Comparison of ENCODE assay signal across 8 cellular contexts in the genomic region with DNA sequence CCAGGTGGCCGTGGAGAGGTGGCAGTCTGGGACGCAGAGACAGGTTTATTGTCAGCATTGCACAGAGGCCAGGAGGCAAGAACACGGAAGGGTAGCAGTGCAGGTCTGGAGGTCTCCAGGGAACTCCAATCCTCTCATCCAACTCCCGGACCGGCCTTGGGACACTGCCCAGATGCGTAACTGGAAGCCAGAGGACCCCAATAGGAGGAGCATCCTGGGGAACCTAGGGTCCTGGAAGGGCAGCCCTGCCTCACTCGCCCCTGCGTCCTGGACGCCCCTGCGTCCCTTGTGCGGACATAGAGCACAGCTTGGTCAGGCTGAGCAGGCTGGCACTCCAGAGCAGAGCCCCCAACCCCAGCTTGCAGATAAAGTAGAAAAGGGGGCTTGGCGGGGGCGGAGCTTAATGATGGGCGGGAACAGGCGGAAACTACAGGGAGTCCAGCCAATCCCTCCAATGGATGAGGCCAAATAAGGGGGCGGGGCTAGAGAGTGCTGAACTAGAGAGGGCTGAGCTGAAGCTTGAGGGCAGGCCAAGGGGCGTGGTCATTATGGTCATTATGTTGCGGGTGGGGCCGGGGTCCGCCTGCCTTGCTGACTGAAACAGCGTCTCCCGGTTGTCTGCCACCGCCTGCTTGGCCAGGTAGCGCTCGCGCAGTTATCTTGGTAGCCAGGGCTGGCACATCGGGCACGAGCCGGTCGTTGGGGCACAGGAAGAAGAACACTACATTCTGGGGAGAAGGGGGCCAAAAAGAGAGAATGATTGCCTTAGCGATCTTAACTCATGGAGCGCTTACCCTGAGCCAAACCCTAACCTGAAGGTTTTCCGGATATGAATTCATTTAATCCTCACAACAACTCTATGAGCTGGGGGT. TPM values are rescaled to one million over a fixed set of nuclear protein-coding genes. Genes with fewer than 3 reads are reported as not detected.
DNase-seq lines count a peak whose midpoint lies in the region; ATAC-seq, FAIRE-seq and TF ChIP-seq lines count a peak whose summit lies in the region.

No MANE protein-coding gene starts in this region.

- no peak overlapping the region for H2BK12ac ChIP-seq in trophoblast cell (ENCODE audit: low read length)

- H3K18ac ChIP-seq in trophoblast cell (ENCODE audit: low read length) = no peak overlapping the region

- H3K4me3 Mint-ChIP-seq in astrocyte (ENCODE audit: unreplicated experiment) = peak overlapping the region; percentile 89

- H3K27ac Mint-ChIP-seq in astrocyte (ENCODE audit: unreplicated experiment) = no peak overlapping the region

- peak overlapping the region; percentile 64 for H2AFZ ChIP-seq in astrocyte (ENCODE audit: low read depth, low read length)
- H2AFZ ChIP-seq in trophoblast cell (ENCODE audit: insufficient read depth, low read length, poor library complexity) = peak overlapping the region; percentile 69

- no peak overlapping the region for H2BK5ac ChIP-seq in trophoblast cell (ENCODE audit: low read depth, low read length, poor library complexity)

- H3K36me3 ChIP-seq in astrocyte (ENCODE audit: insufficient read depth, low read length) (no peaks in the 10 kb centered on the region), left ventricle myocardium inferior (no peaks in the 10 kb centered on the region), trophoblast cell (ENCODE audit: control insufficient read depth in 1 of 2, insufficient read depth in 2 of 2, low read length in 2 of 2) (no peaks in the 10 kb centered on the region)

- no peak overlapping the region for H3K23ac ChIP-seq in trophoblast cell (ENCODE audit: low read length)

- H3K4me2 ChIP-seq in astrocyte (ENCODE audit: low read length) (peak overlapping the region; percentile 88), trophoblast cell (ENCODE audit: low read length) (peak overlapping the region; percentile 74)

- intact Hi-C loops in left ventricle myocardium inferior (cut with micrococcal nuclease) = no loop called here

- peak; percentile 90 for DNase-seq in DMS153 treated with DMSO at 0.1 percent for 48 hours (lab: John Stamatoyannopoulos, UW; ENCODE audit: unreplicated experiment)
- DNase-seq in Jurkat, Clone E6-1 (ENCODE audit: low read depth, low spot score) = peak; percentile 44
- DNase-seq in T follicular helper cell (ENCODE audit: low read depth) = peak; percentile 45
- DNase-seq in astrocyte (ENCODE audit: low read depth) = peak; percentile 64
- DNase-seq in left ventricle myocardium inferior = peak; percentile 80
- DNase-seq in trophoblast cell = peak; percentile 70 to 87

- H3K9me3 Mint-ChIP-seq in astrocyte (ENCODE audit: unreplicated experiment) = peaks cover 2% of the 10 kb centered on the region

- no peaks in the 10 kb centered on the region for H4K20me1 ChIP-seq in astrocyte (ENCODE audit: insufficient read depth, low read length)

- H4K12ac ChIP-seq in trophoblast cell (ENCODE audit: low read depth, low read length) = no peak overlapping the region

- H3K27me3 ChIP-seq in astrocyte (ENCODE audit: insufficient read depth, low read length) = peaks cover 2% of the 10 kb centered on the region
- H3K27me3 ChIP-seq in left ventricle myocardium inferior (ENCODE audit: low read depth) = no peaks in the 10 kb centered on the region
- H3K27me3 ChIP-seq in trophoblast cell (ENCODE audit: insufficient read depth, low read length) = no peaks in the 10 kb centered on the region

- H3K14ac ChIP-seq in trophoblast cell (ENCODE audit: low read length) = no peak overlapping the region

- H3K27ac ChIP-seq in astrocyte (ENCODE audit: low read depth, low read length) = no peak overlapping the region
- H3K27ac ChIP-seq in left ventricle myocardium inferior (replicated peaks) = peak overlapping the region; percentile 79
- H3K27ac ChIP-seq in trophoblast cell (ENCODE audit: low read depth, low read length) = no peak overlapping the region

- peaks cover 21% of the 10 kb centered on the region for H3K27me3 Mint-ChIP-seq in astrocyte (ENCODE audit: low read depth, unreplicated experiment)

- H3K4me3 ChIP-seq in Jurkat, Clone E6-1 (ENCODE audit: low read length) = no peak overlapping the region
- H3K4me3 ChIP-seq in astrocyte (ENCODE audit: insufficient read depth, low read depth, low read length) (peak overlapping the region; percentile 50), left ventricle myocardium inferior (peak overlapping the region; percentile 69), trophoblast cell (ENCODE audit: low read depth, low read length) (no peak overlapping the region)

- no peak overlapping the region for H2BK120ac ChIP-seq in trophoblast cell (ENCODE audit: insufficient read depth, low read length, poor library complexity)

- H3K9me3 ChIP-seq in astrocyte (ENCODE audit: insufficient read depth, low read depth, low read length) (no peaks in the 10 kb centered on the region), left ventricle myocardium inferior (replicated peaks) (no peaks in the 10 kb centered on the region), trophoblast cell (ENCODE audit: insufficient read depth, low read depth, low read length) (peaks cover 6% of the 10 kb centered on the region)

- TF ChIP-seq CTCF in astrocyte (IDR thresholded peaks at IDR 0.05; ENCODE audit: insufficient read depth, low read depth, low read length) (no peak), left ventricle myocardium inferior (IDR thresholded peaks at IDR 0.05; ENCODE audit: borderline replicate concordance) (no peak)

- no peaks in the 10 kb centered on the region for H3K79me2 ChIP-seq in astrocyte (ENCODE audit: insufficient read depth, low read length)
- peaks cover 4% of the 10 kb centered on the region for H3K79me2 ChIP-seq in trophoblast cell (ENCODE audit: control insufficient read depth, insufficient read depth, low read length, poor library complexity)

- H3K79me1 ChIP-seq in trophoblast cell (ENCODE audit: low read length) = peaks cover 12% of the 10 kb centered on the region

- no peak for FAIRE-seq in astrocyte (lab: Jason Lieb, UNC)

- WGBS in trophoblast cell (ENCODE audit: extremely low coverage, insufficient coverage, insufficient read length) = no CpG with 5 or more reads among the region's 33 CpGs

- no peaks in the 10 kb centered on the region for H3K36me3 Mint-ChIP-seq in astrocyte (ENCODE audit: low read depth, unreplicated experiment)

- H2AK5ac ChIP-seq in trophoblast cell (ENCODE audit: low read length) = no peak overlapping the region

- no peak overlapping the region for H3K4ac ChIP-seq in trophoblast cell (ENCODE audit: low read depth, low read length)

- peak overlapping the region; percentile 55 for H4K8ac ChIP-seq in trophoblast cell (ENCODE audit: low read depth, low read length)

- H3K4me1 Mint-ChIP-seq in astrocyte (ENCODE audit: low read depth, unreplicated experiment) = peaks cover 2% of the 10 kb centered on the region

- ATAC-seq in HG02588 (IDR thresholded peaks at IDR 0.05; ENCODE audit: unreplicated experiment) (no peak), HG02938 (IDR thresholded peaks at IDR 0.05; ENCODE audit: unreplicated experiment) (no peak)

- peak overlapping the region; percentile 18 for H3K9ac ChIP-seq in astrocyte (ENCODE audit: low read length)
- H3K9ac ChIP-seq in trophoblast cell (ENCODE audit: low read length) = no peak overlapping the region

- H3K4me1 ChIP-seq in astrocyte (ENCODE audit: insufficient read depth, low read length) (peaks cover 10% of the 10 kb centered on the region), left ventricle myocardium inferior (peaks cover 23% of the 10 kb centered on the region), trophoblast cell (ENCODE audit: control insufficient read depth in 1 of 2, insufficient read depth in 2 of 2, low read length in 2 of 2) (peaks cover 28 to 33% of the 10 kb centered on the region in 2 experiments)

- H4K91ac ChIP-seq in trophoblast cell (ENCODE audit: low read depth, low read length) = no peak overlapping the region

RNA-seq across cellular contexts. Expression of a gene that starts 3.7 kb away (rescaled TPM):
- polyA plus RNA-seq in Jurkat, Clone E6-1 (2012; ENCODE audit: insufficient read depth, insufficient read length) = 20.7 TPM
- total RNA-seq in astrocyte (5.7 and 7.4 TPM in 2 replicates), left ventricle myocardium inferior (2.2 TPM)
- 10.9 and 12.8 TPM in 2 replicates for polyA plus RNA-seq in trophoblast cell (2013)

RNA-seq across cellular contexts. Expression of a gene that starts 20.9 kb away (rescaled TPM):
- polyA plus RNA-seq in Jurkat, Clone E6-1 (2012; ENCODE audit: insufficient read depth, insufficient read length) = 5.6 TPM
- total RNA-seq in astrocyte (8.2 and 8.6 TPM in 2 replicates), left ventricle myocardium inferior (9.7 TPM)
- 1.8 and 4.1 TPM in 2 replicates for polyA plus RNA-seq in trophoblast cell (2013)

Comparison
In these comparisons a context has a peak if more than half of its experiments do, and no peak if none do; other contexts are left out.
1. H3K4me3 ChIP-seq: peak in astrocyte (single experiment) and left ventricle myocardium inferior (single experiment); none in Jurkat, Clone E6-1 (single experiment) and trophoblast cell (single experiment).
2. Peak in every context shown above with its lines, with median percentiles within 50 percentile points of each other: DNase-seq.